1 cellular context compared by ENCODE assay signal in the genomic region with DNA sequence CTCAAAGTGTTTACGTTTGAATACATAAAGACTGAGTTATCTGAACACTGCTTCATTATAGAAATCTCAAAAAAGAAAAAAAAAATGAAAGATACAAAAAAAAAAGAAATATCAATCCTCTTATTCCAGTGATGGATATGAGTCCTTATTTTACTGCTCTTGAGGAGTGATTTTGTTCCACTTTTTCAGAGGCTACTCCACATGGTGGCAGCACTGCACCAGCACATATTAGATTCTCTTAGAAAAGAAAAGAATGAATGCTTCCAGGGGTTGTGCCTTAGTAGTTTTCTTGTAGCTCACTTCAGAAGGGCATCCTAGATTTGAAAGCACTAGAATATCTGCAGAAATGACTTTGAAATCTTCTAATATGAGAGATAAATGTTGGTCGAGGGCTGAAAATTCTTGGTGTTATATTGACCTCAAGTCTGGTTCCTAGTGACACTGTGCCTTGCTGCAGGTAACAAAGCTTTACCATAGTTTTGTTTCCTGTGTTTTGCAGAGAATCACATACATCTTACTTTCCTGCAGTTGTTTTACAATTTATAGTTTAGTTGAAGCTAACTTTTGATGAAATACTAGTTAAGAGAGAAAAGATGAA.
TF ChIP-seq lines count a peak whose summit lies in the region.

No MANE protein-coding gene starts in this region.

TF ChIP-seq in Ishikawa, 13 proteins besides CTCF, POLR2A, EP300 and RAD21 (continued from another document):
- TF ChIP-seq REST (IDR thresholded peaks at IDR 0.05; ENCODE audit: low read depth) = no peak
- no peak for TF ChIP-seq CREB1 (IDR thresholded peaks at IDR 0.05; ENCODE audit: low read depth)
